In genomic region chr4:164800786-164801185, GRCh38 we compare ENCODE assay signal across 1 cellular context.
TF ChIP-seq lines count a peak whose summit lies in the region.

No MANE protein-coding gene starts in this region.

TF ChIP-seq in GM23338, 12 proteins besides CTCF, POLR2A, EP300 and RAD21 (continued from another document):
- TF ChIP-seq ZNF462 (CRISPR knock-in tag; IDR thresholded peaks at IDR 0.05): no peak
- TF ChIP-seq JUNB (IDR thresholded peaks at IDR 0.05; ENCODE audit: unreplicated experiment): no peak
